In the genomic region with DNA sequence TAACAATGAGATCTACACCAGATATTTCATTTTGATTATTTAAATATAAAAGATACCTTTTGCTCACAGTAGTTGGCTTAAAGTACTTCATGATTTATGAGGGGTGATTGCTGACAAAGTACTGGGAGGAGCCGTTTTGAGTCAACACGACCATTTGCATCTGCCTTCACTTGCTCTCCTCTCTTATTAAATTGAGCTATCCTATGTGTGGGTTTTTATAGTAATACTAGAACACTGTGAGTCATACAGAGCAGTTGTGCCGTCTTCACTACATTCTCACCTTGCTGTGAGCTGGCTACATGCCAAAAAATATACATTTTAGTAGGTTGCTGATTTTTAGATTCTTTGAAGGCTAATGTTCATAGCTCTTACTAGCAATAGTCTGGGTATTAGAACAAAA, we compare ENCODE assay signal across 8 cellular contexts.
DNase-seq lines count a peak whose midpoint lies in the region; ATAC-seq, FAIRE-seq and TF ChIP-seq lines count a peak whose summit lies in the region.

No MANE protein-coding gene starts in this region.

- no peaks in the 10 kb centered on the region for H3K27me3 Mint-ChIP-seq in H9 (ENCODE audit: low read depth)

- H2BK5ac ChIP-seq in H9 (ENCODE audit: insufficient read length, low read length): no peak overlapping the region

- no peak overlapping the region for H2BK120ac ChIP-seq in H9 (ENCODE audit: low read depth, low read length, poor library complexity, severe bottlenecking)

- H3K4me1 ChIP-seq in H9 (ENCODE audit: insufficient read depth, low read length) (no peaks in the 10 kb centered on the region), prostate gland (replicated peaks) (no peaks in the 10 kb centered on the region)

- H3K79me2 ChIP-seq in H9 (ENCODE audit: insufficient read depth, low read length): no peaks in the 10 kb centered on the region

- H3K36me3 ChIP-seq in GM06990 (ENCODE audit: control insufficient read depth, insufficient read depth, low read length) (no peaks in the 10 kb centered on the region; the same call in none of the 2 replicates), bronchial epithelial cell (ENCODE audit: control insufficient read depth, insufficient read depth, low read length) (peaks cover 5% of the 10 kb centered on the region), prostate gland (no peaks in the 10 kb centered on the region)

- DNase-seq in GM06990 (ENCODE audit: extremely low read depth, insufficient read length) (peak; percentile 21), NCI-H1417 treated with DMSO at 0.1 percent for 48 hours (lab: John Stamatoyannopoulos, UW) (peak; percentile 92), bronchial epithelial cell (ENCODE audit: low read depth) (peak; percentile 91), NCI-H82 treated with DMSO at 0.1 percent for 48 hours (lab: John Stamatoyannopoulos, UW; ENCODE audit: unreplicated experiment) (no peak), H9 (no peak), germinal center (ENCODE audit: low spot score) (no peak), prostate gland (ENCODE audit: low spot score) (no peak)

- ATAC-seq in GM21717 (IDR thresholded peaks at IDR 0.05; ENCODE audit: unreplicated experiment): peak; percentile 83

- H3K4me2 ChIP-seq in H9 (ENCODE audit: insufficient read depth, insufficient read length, low read length): no peak overlapping the region

- H3K79me1 ChIP-seq in H9 (ENCODE audit: insufficient read depth, low read depth, low read length, poor library complexity, severe bottlenecking): no peaks in the 10 kb centered on the region

- no peak overlapping the region for H4K5ac ChIP-seq in H9 (ENCODE audit: insufficient read length, low read depth, low read length)

- H4K91ac ChIP-seq in H9 (ENCODE audit: insufficient read length, low read depth, low read length): no peak overlapping the region

- H3K27me3 ChIP-seq in GM06990 (replicated peaks; ENCODE audit: control insufficient read depth, insufficient read depth, low read length) (no peaks in the 10 kb centered on the region), bronchial epithelial cell (ENCODE audit: control insufficient read depth, insufficient read depth, low read length) (no peaks in the 10 kb centered on the region), H9 (ENCODE audit: insufficient read depth, low read length) (no peaks in the 10 kb centered on the region), prostate gland (replicated peaks; ENCODE audit: insufficient read depth) (no peaks in the 10 kb centered on the region)

- H3K14ac ChIP-seq in H9 (ENCODE audit: insufficient read depth, low read length): no peak overlapping the region

- H2BK15ac ChIP-seq in H9 (ENCODE audit: low read depth, low read length): no peak overlapping the region

- H3K9me3 ChIP-seq in H9 (ENCODE audit: control insufficient read depth, low read depth, low read length) (no peaks in the 10 kb centered on the region), prostate gland (no peaks in the 10 kb centered on the region)

- no peaks in the 10 kb centered on the region for H4K20me1 ChIP-seq in H9 (ENCODE audit: control insufficient read depth, insufficient read depth, insufficient read length)

- peaks cover 5 to 11% of the 10 kb centered on the region in 2 experiments for H3K4me1 Mint-ChIP-seq in H9

- no peak overlapping the region for H2AK5ac ChIP-seq in H9 (ENCODE audit: insufficient read length, low read length)

- no peak overlapping the region for H3K9ac ChIP-seq in H9 (ENCODE audit: extremely low read depth, insufficient read length, low read length)

- H3K4me3 ChIP-seq in GM06990 (replicated peaks; ENCODE audit: low read depth, low read length): no peak overlapping the region
- H3K4me3 ChIP-seq in bronchial epithelial cell (ENCODE audit: low read depth, low read length): no peak overlapping the region
- no peak overlapping the region for H3K4me3 ChIP-seq in prostate gland

- H3K36me3 Mint-ChIP-seq in H9 (ENCODE audit: insufficient read depth in 1 of 3, low read depth in 3 of 3): peaks cover 4 to 8% (median 4%) of the 10 kb centered on the region in 3 experiments; a peak in 5 of 7 replicates

- FAIRE-seq in bronchial epithelial cell (lab: Jason Lieb, UNC): no peak

- no peak overlapping the region for H2BK12ac ChIP-seq in H9 (ENCODE audit: insufficient read length, low read depth, low read length)

- H3K23me2 ChIP-seq in H9 (ENCODE audit: insufficient read length, low read depth, low read length, poor library complexity, severe bottlenecking): no peaks in the 10 kb centered on the region

- no peak overlapping the region for H3T11ph ChIP-seq in H9 (ENCODE audit: low read length)

- intact Hi-C loops in prostate gland (cut with DNase I): no loop called here

- no peak for TF ChIP-seq POLR2A in prostate gland (IDR thresholded peaks at IDR 0.05)

- no peak overlapping the region for H4K8ac ChIP-seq in H9 (replicated peaks; ENCODE audit: insufficient read length, low read depth, low read length)

- no peak overlapping the region for H2AFZ ChIP-seq in H9 (ENCODE audit: low read length)

- no peak for TF ChIP-seq CTCF in GM06990 (IDR thresholded peaks at IDR 0.05; ENCODE audit: insufficient read depth, low read length, poor library complexity, severe bottlenecking)
- TF ChIP-seq CTCF in bronchial epithelial cell (IDR thresholded peaks at IDR 0.05; ENCODE audit: insufficient read depth, low read length, severe bottlenecking): no peak
- no peak for TF ChIP-seq CTCF in H9 (conservative IDR thresholded peaks at IDR 0.05)
- no peak for TF ChIP-seq CTCF in prostate gland (IDR thresholded peaks at IDR 0.05)

- H2BK20ac ChIP-seq in H9 (ENCODE audit: low read depth, low read length, poor library complexity, severe bottlenecking): no peak overlapping the region

- no peak overlapping the region for H3K4me3 Mint-ChIP-seq in H9

- H3K18ac ChIP-seq in H9 (ENCODE audit: insufficient read length, low read depth, low read length): no peak overlapping the region

- H3K23ac ChIP-seq in H9 (ENCODE audit: insufficient read length, low read depth, low read length): no peak overlapping the region

- no peak overlapping the region for H3K4ac ChIP-seq in H9 (ENCODE audit: low read depth, low read length)

- H3K56ac ChIP-seq in H9 (ENCODE audit: insufficient read length, low read depth, low read length): no peak overlapping the region

- no peak overlapping the region for H3K27ac ChIP-seq in H9 (ENCODE audit: insufficient read length, low read depth, low read length)
- no peak overlapping the region for H3K27ac ChIP-seq in prostate gland

- H3K27ac Mint-ChIP-seq in H9: no peak overlapping the region

- WGBS in H9 (ENCODE audit: extremely low coverage, insufficient read length, low lambda C conversion rate): no CpG with 5 or more reads among the region's 3 CpGs
- WGBS in prostate gland: 33% methylated on average over 3 of the region's 3 CpGs

- no peaks in the 10 kb centered on the region for H3K9me3 Mint-ChIP-seq in H9

Comparison
In these comparisons a context has a peak if more than half of its experiments do, and no peak if none do; other contexts are left out.
1. DNase-seq: peak in GM06990 (single experiment), NCI-H1417 treated with DMSO at 0.1 percent for 48 hours (single experiment) and bronchial epithelial cell (single experiment); none in NCI-H82 treated with DMSO at 0.1 percent for 48 hours (single experiment), H9 (single experiment), germinal center (single experiment) and prostate gland (single experiment).